7 cellular contexts compared by ENCODE assay signal in genomic region chr9:132242621-132243155, GRCh38.
DNase-seq lines count a peak whose midpoint lies in the region; ATAC-seq and TF ChIP-seq lines count a peak whose summit lies in the region.

No MANE protein-coding gene starts in this region.

- H3K4me3 ChIP-seq in H7 (ENCODE audit: insufficient read depth, low read depth, low read length), result peak overlapping the region; percentile 63
- H3K4me3 ChIP-seq in fibroblast of villous mesenchyme (ENCODE audit: low read depth, low read length), result peak overlapping the region; percentile 66
- H3K4me3 ChIP-seq in skin epidermis, result peak overlapping the region; percentile 40 to 63 (median 55)

- H3K4me3 Mint-ChIP-seq in T-cell, result peak overlapping the region; percentile 89 to 99 (median 92)

- in situ Hi-C loops in G401 (cut with HindIII; ENCODE audit: low sequenced_read_pairs), result no loop called here

- ATAC-seq in T-cell (replicated peaks in 1 of 4) (no peak), GM21390 (IDR thresholded peaks at IDR 0.05; ENCODE audit: unreplicated experiment) (no peak), GM19023 (IDR thresholded peaks at IDR 0.05; ENCODE audit: unreplicated experiment) (no peak)

- TF ChIP-seq CTCF in fibroblast of villous mesenchyme (IDR thresholded peaks at IDR 0.05; ENCODE audit: insufficient read depth, low read depth, low read length), result no peak

- POLR2A ChIA-PET in T-cell (lab: Charles Lee), result no interaction called here

- peaks cover 8 to 13% (median 11%) of the 10 kb centered on the region in 3 donors for H3K4me1 Mint-ChIP-seq in T-cell

- peaks cover 32% of the 10 kb centered on the region for H3K27me3 ChIP-seq in H7 (ENCODE audit: control insufficient read depth, insufficient read depth, low read length)

- peaks cover 0 to 19% of the 10 kb centered on the region in 2 donors for H3K27me3 Mint-ChIP-seq in T-cell

- H3K27ac Mint-ChIP-seq in T-cell, result peak overlapping the region; percentile 78

- H3K27ac ChIP-seq in skin epidermis, result peak overlapping the region in 5 of 21 experiments; percentile 32 to 60 (median 52)

- H3K9me3 Mint-ChIP-seq in T-cell, result no peaks in the 10 kb centered on the region

- peak; percentile 78 for DNase-seq in H7
- DNase-seq in T-cell, result no peak
- DNase-seq in fibroblast of villous mesenchyme (ENCODE audit: low read depth), result no peak
- DNase-seq in G401 (ENCODE audit: low spot score), result no peak

- CTCF ChIA-PET in T-cell (lab: Charles Lee), result no interaction called here

- no peaks in the 10 kb centered on the region for H3K36me3 ChIP-seq in H7 (replicated peaks; ENCODE audit: control insufficient read depth, insufficient read depth, low read length)

- no peaks in the 10 kb centered on the region for H3K36me3 Mint-ChIP-seq in T-cell
